8 cellular contexts compared by ENCODE assay signal in the genomic region with DNA sequence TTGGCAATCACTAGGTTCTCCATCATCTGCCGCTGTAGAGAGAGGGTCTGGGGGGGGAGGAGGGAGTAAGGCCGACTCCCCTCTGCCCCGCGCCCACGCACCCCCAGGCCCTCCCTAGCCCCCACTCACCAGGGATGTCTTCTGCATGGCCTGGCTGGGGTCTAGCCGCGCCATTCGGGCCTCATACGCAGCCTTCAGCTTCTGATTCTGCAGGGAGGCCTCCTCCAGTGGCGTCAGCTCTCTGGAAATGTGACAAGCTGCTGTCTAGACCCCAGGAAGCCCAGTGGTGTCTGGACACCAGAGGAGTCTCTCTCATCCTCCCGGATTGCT. TPM values are rescaled to one million over a fixed set of nuclear protein-coding genes. Genes with fewer than 3 reads are reported as not detected.
DNase-seq lines count a peak whose midpoint lies in the region; ATAC-seq and TF ChIP-seq lines count a peak whose summit lies in the region.

No MANE protein-coding gene starts in this region.

- TF ChIP-seq CTCF in epithelial cell of esophagus (IDR thresholded peaks at IDR 0.05; ENCODE audit: insufficient read depth, low read depth, low read length, missing control alignments), result no peak

- DNase-seq in NCI-H82 (lab: John Stamatoyannopoulos, UW), result peak; percentile 59
- no peak for DNase-seq in NCI-H82 treated with DMSO at 0.1 percent for 48 hours (lab: John Stamatoyannopoulos, UW; ENCODE audit: unreplicated experiment)
- DNase-seq in RKO (ENCODE audit: low spot score), result peak; percentile 69
- no peak for DNase-seq in epithelial cell of esophagus (ENCODE audit: low read depth)
- no peak for DNase-seq in skeletal muscle cell (ENCODE audit: low read depth)
- no peak for DNase-seq in cardiac septum (ENCODE audit: low spot score)

- peak overlapping the region; percentile 73 for H3K4me3 ChIP-seq in epithelial cell of esophagus (ENCODE audit: low read length)
- peak overlapping the region; percentile 71 for H3K4me3 ChIP-seq in skeletal muscle cell (ENCODE audit: low read depth, low read length)

- ATAC-seq in GM18870 (IDR thresholded peaks at IDR 0.05; ENCODE audit: unreplicated experiment) (no peak), HG02973 (IDR thresholded peaks at IDR 0.05; ENCODE audit: unreplicated experiment) (no peak)

- intact Hi-C loops in cardiac septum (cut with DNase I), result no loop called here

RNA-seq across cellular contexts. Expression of gene VPS9D1, which starts 8.3 kb away (rescaled TPM):
- total RNA-seq in cardiac septum, result 19.7 TPM

RNA-seq across cellular contexts. Expression of gene ZNF276, which starts 8.9 kb away (rescaled TPM):
- 17.5 TPM for total RNA-seq in cardiac septum

RNA-seq across cellular contexts. Expression of gene SPATA2L, which starts 10.9 kb away (rescaled TPM):
- total RNA-seq in cardiac septum, result 4.4 TPM

RNA-seq across cellular contexts. Expression of gene CDK10, which starts 26.0 kb away (rescaled TPM):
- total RNA-seq in cardiac septum, result 32.9 TPM

RNA-seq across cellular contexts. Expression of gene SPATA33, which starts 54.8 kb away (rescaled TPM):
- total RNA-seq in cardiac septum, result 4.3 TPM

Comparison
In these comparisons a context has a peak if more than half of its experiments do, and no peak if none do; other contexts are left out.
1. DNase-seq: peak in NCI-H82 (single experiment) and RKO (single experiment); none in NCI-H82 treated with DMSO at 0.1 percent for 48 hours (single experiment), epithelial cell of esophagus (single experiment), skeletal muscle cell (single experiment) and cardiac septum (single experiment).